ENCODE assay signal across 8 cellular contexts in genomic region chr10:91909178-91909677, GRCh38. TPM values are rescaled to one million over a fixed set of nuclear protein-coding genes. Genes with fewer than 3 reads are reported as not detected.
DNase-seq lines count a peak whose midpoint lies in the region; ATAC-seq, FAIRE-seq and TF ChIP-seq lines count a peak whose summit lies in the region.

A gene with protein sequence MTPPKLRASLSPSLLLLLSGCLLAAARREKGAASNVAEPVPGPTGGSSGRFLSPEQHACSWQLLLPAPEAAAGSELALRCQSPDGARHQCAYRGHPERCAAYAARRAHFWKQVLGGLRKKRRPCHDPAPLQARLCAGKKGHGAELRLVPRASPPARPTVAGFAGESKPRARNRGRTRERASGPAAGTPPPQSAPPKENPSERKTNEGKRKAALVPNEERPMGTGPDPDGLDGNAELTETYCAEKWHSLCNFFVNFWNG (minus strand): TSS chr10:91909486. CDS start chr10:91908969, 517 bp downstream.

- H3K4me3 ChIP-seq in BE2C (ENCODE audit: low read depth, low read length): peak within 1 kb of the TSS; percentile 68
- peak within 1 kb of the TSS; percentile 60 for H3K4me3 ChIP-seq in neutrophil (ENCODE audit: low read depth in 1 of 2, low read length in 1 of 2)

- H3K4ac ChIP-seq in H9 (ENCODE audit: low read depth, low read length): no peak within 1 kb of the TSS

- no peaks in the 10 kb centered on the region for H4K20me1 ChIP-seq in H9 (ENCODE audit: control insufficient read depth, insufficient read depth, insufficient read length)

- peaks cover 21 to 35% (median 28%) of the 10 kb centered on the region in 3 experiments for H3K36me3 Mint-ChIP-seq in H9 (ENCODE audit: insufficient read depth in 1 of 3, low read depth in 3 of 3)
- H3K36me3 Mint-ChIP-seq in activated T-cell treated with anti-CD3 and anti-CD28 coated beads, Interleukin-2, amount 50 U/mL, for 72 hours (ENCODE audit: insufficient read depth in 2 of 2): peaks cover 0 to 7% of the 10 kb centered on the region in 2 donors

- H3T11ph ChIP-seq in H9 (ENCODE audit: low read length): no peak within 1 kb of the TSS

- no peak within 1 kb of the TSS for H3K14ac ChIP-seq in H9 (ENCODE audit: insufficient read depth, low read length)

- peaks cover 7% of the 10 kb centered on the region for H3K27me3 ChIP-seq in BE2C
- no peaks in the 10 kb centered on the region for H3K27me3 ChIP-seq in H9 (ENCODE audit: insufficient read depth, low read length)
- H3K27me3 ChIP-seq in neutrophil: peaks cover 45% of the 10 kb centered on the region

- H2BK15ac ChIP-seq in H9 (ENCODE audit: low read depth, low read length): no peak within 1 kb of the TSS

- peaks cover 2 to 8% of the 10 kb centered on the region in 2 experiments; a peak in 2 of 5 replicates for H3K9me3 Mint-ChIP-seq in H9
- no peaks in the 10 kb centered on the region for H3K9me3 Mint-ChIP-seq in activated T-cell treated with anti-CD3 and anti-CD28 coated beads, Interleukin-2, amount 50 U/mL, for 72 hours

- H2AK5ac ChIP-seq in H9 (ENCODE audit: insufficient read length, low read length): no peak within 1 kb of the TSS

- H3K4me3 Mint-ChIP-seq in H9: peak within 1 kb of the TSS; percentile 88 to 91
- peak within 1 kb of the TSS; percentile 94 to 95 for H3K4me3 Mint-ChIP-seq in activated T-cell treated with anti-CD3 and anti-CD28 coated beads, Interleukin-2, amount 50 U/mL, for 72 hours

- WGBS in H9 (ENCODE audit: extremely low coverage, insufficient read length, low lambda C conversion rate): no CpG with 5 or more reads among the region's 16 CpGs

- H3K79me1 ChIP-seq in H9 (ENCODE audit: insufficient read depth, low read depth, low read length, poor library complexity, severe bottlenecking): no peaks in the 10 kb centered on the region

- peak within 1 kb of the TSS; percentile 71 for H3K9ac ChIP-seq in H9 (ENCODE audit: extremely low read depth, insufficient read length, low read length)

- ATAC-seq in activated T-cell treated with anti-CD3 and anti-CD28 coated beads, Interleukin-2, amount 50 U/mL, for 72 hours (replicated peaks in 1 of 2): peak; percentile 18 to 24
- no peak for ATAC-seq in GM21825 (IDR thresholded peaks at IDR 0.05; ENCODE audit: unreplicated experiment)
- ATAC-seq in GM19397 (IDR thresholded peaks at IDR 0.05; ENCODE audit: unreplicated experiment): no peak

- H2AFZ ChIP-seq in H9 (ENCODE audit: low read length): no peak within 1 kb of the TSS

- H3K27ac ChIP-seq in H9 (ENCODE audit: insufficient read length, low read depth, low read length): no peak within 1 kb of the TSS
- H3K27ac ChIP-seq in neutrophil: no peak within 1 kb of the TSS

- H2BK120ac ChIP-seq in H9 (ENCODE audit: low read depth, low read length, poor library complexity, severe bottlenecking): no peak within 1 kb of the TSS

- peaks cover 14% of the 10 kb centered on the region for H3K23me2 ChIP-seq in H9 (ENCODE audit: insufficient read length, low read depth, low read length, poor library complexity, severe bottlenecking)

- H4K8ac ChIP-seq in H9 (replicated peaks; ENCODE audit: insufficient read length, low read depth, low read length): no peak within 1 kb of the TSS

- H3K56ac ChIP-seq in H9 (ENCODE audit: insufficient read length, low read depth, low read length): no peak within 1 kb of the TSS

- H2BK5ac ChIP-seq in H9 (ENCODE audit: insufficient read length, low read length): no peak within 1 kb of the TSS

- H2BK12ac ChIP-seq in H9 (ENCODE audit: insufficient read length, low read depth, low read length): no peak within 1 kb of the TSS

- H3K27ac Mint-ChIP-seq in H9: peak within 1 kb of the TSS; percentile 68 to 95 (median 78)
- H3K27ac Mint-ChIP-seq in activated T-cell treated with anti-CD3 and anti-CD28 coated beads, Interleukin-2, amount 50 U/mL, for 72 hours: peak within 1 kb of the TSS; percentile 79

- no peaks in the 10 kb centered on the region for H3K27me3 Mint-ChIP-seq in H9 (ENCODE audit: low read depth)
- peaks cover 9% of the 10 kb centered on the region for H3K27me3 Mint-ChIP-seq in activated T-cell treated with anti-CD3 and anti-CD28 coated beads, Interleukin-2, amount 50 U/mL, for 72 hours (ENCODE audit: low read depth)

- peaks cover 4% of the 10 kb centered on the region; the same call in 1 of the 2 replicates for H3K79me2 ChIP-seq in H9 (ENCODE audit: insufficient read depth, low read length)

- H3K23ac ChIP-seq in H9 (ENCODE audit: insufficient read length, low read depth, low read length): no peak within 1 kb of the TSS

- peak within 1 kb of the TSS; percentile 87 for H3K4me2 ChIP-seq in H9 (ENCODE audit: insufficient read depth, insufficient read length, low read length)

- no peak for TF ChIP-seq CTCF in BE2C (IDR thresholded peaks at IDR 0.05; ENCODE audit: low read depth, low read length)
- no peak for TF ChIP-seq CTCF in H9 (conservative IDR thresholded peaks at IDR 0.05)
- TF ChIP-seq CTCF in neutrophil (IDR thresholded peaks at IDR 0.05): no peak

- peaks cover 24 to 35% of the 10 kb centered on the region in 2 experiments for H3K4me1 Mint-ChIP-seq in H9
- H3K4me1 Mint-ChIP-seq in activated T-cell treated with anti-CD3 and anti-CD28 coated beads, Interleukin-2, amount 50 U/mL, for 72 hours (ENCODE audit: low read depth): peaks cover 28% of the 10 kb centered on the region

- H3K9me3 ChIP-seq in BE2C (no peaks in the 10 kb centered on the region), H9 (ENCODE audit: control insufficient read depth, low read depth, low read length) (no peaks in the 10 kb centered on the region), neutrophil (no peaks in the 10 kb centered on the region)

- peak within 1 kb of the TSS; percentile 2 for H3K18ac ChIP-seq in H9 (ENCODE audit: insufficient read length, low read depth, low read length)

- no peak within 1 kb of the TSS for H4K5ac ChIP-seq in H9 (ENCODE audit: insufficient read length, low read depth, low read length)

- no peak within 1 kb of the TSS for H4K91ac ChIP-seq in H9 (ENCODE audit: insufficient read length, low read depth, low read length)

- FAIRE-seq in frontal cortex (lab: Jason Lieb, UNC): no peak

- peak; percentile 57 for DNase-seq in BE2C
- peak; percentile 71 for DNase-seq in H9
- peak; percentile 71 to 74 for DNase-seq in NCI-H526 (lab: John Stamatoyannopoulos, UW)
- DNase-seq in activated T-cell treated with anti-CD3 and anti-CD28 coated beads, Interleukin-2, amount 50 U/mL, for 72 hours: peak; percentile 23 to 43
- peak; percentile 31 to 47 for DNase-seq in frontal cortex (ENCODE audit: low spot score in 2 of 2)

- no peak within 1 kb of the TSS for H2BK20ac ChIP-seq in H9 (ENCODE audit: low read depth, low read length, poor library complexity, severe bottlenecking)

- H3K36me3 ChIP-seq in BE2C: no peaks in the 10 kb centered on the region
- no peaks in the 10 kb centered on the region for H3K36me3 ChIP-seq in neutrophil

- H3K4me1 ChIP-seq in BE2C: no peaks in the 10 kb centered on the region
- no peaks in the 10 kb centered on the region for H3K4me1 ChIP-seq in H9 (ENCODE audit: insufficient read depth, low read length)
- peaks cover 16 to 18% of the 10 kb centered on the region in 2 experiments for H3K4me1 ChIP-seq in neutrophil (ENCODE audit: control insufficient read depth in 1 of 2, insufficient read depth in 1 of 2, low read depth in 1 of 2, low read length in 1 of 2)

RNA-seq across cellular contexts. Expression of the gene that starts here (rescaled TPM):
- polyA plus RNA-seq in BE2C (2012; ENCODE audit: insufficient read depth, insufficient read length, low read depth): 8.5 TPM
- total RNA-seq in H9 (2021) (49.0 and 49.3 TPM in 2 replicates), frontal cortex (18.3 TPM)
- 1 to 10 TPM; 1.1 to 1.4 TPM for total RNA-seq in activated T-cell treated with anti-CD3 and anti-CD28 coated beads, Interleukin-2, amount 50 U/mL, for 72 hours

Comparison
In these comparisons a context has a peak if more than half of its experiments do, and no peak if none do; other contexts are left out.
1. ATAC-seq: peak in activated T-cell treated with anti-CD3 and anti-CD28 coated beads, Interleukin-2, amount 50 U/mL, for 72 hours (2 of 2); none in GM21825 (single experiment) and GM19397 (single experiment).
2. Peak in every context shown above with its lines, with median percentiles within 50 percentile points of each other: DNase-seq.